ENCODE assay signal across 15 cellular contexts in the genomic region with DNA sequence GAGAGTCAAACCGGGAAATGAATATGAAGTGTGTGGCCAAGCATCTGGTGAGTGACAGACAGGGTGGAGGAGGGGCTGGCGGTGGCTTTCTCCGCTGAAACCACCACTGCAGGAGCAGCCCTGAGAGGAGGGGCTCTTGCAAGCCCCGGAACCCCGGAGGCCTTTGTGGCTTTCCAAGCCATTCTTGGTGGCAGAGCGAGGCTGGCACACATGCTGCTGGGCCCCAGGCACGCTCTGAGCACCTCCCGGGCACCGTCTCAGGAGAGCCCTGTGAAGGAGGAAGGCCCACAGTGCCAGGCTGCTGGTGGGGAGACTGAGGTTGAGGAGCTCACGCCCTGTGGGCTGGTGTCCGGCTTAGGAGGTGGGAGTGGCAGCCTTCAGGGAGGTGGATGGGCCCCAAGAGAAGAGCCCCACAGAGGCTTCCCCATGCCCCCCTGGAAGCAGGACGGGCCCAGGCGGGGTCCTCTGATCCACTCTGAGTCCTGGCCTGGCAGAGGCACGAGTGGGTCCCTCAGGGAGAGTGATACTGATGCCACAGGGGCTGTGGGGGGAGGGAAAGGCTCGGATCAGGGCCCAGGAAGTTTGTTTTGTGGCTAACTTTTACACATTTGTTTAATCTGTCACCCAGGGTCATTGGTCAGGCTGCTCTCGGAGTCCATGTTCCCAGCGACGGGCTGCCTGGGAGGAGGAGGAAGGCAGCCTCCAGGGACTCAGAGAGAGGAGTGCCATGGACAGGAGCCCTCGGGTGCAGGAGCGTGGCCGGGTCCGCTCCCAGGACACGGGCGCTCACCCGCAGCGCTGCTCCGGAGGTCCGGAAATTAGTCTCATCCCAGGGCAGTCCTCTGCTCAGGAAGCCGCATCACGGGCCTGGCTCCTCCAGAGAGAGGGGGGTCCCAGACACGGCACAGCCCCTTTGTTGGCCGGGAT.
DNase-seq lines count a peak whose midpoint lies in the region; ATAC-seq and TF ChIP-seq lines count a peak whose summit lies in the region.
"Had no signal": no experiment of that assay in that cellular context is flagged by ENCODE, and none has a peak within 500 bp of the region (broad histone marks: within the 10 kb centered on the region; RNA-seq: fewer than 3 reads in every experiment).

No MANE protein-coding gene starts in this region.

- peak overlapping the region; percentile 72 to 94 (median 87) for H3K4me2 ChIP-seq in BLaER1 treated with 17β-estradiol and CSF1 and Interleukin-3, amounts not matched to agents 10 nM and 100 nM

- peaks cover 9% of the 10 kb centered on the region for H3K9me3 Mint-ChIP-seq in activated naive CD8-positive, alpha-beta T cell treated with anti-CD3 and anti-CD28 coated beads, Interleukin-2, amount 10 ng/mL, durations not matched to agents 7 days and 5 days
- H3K9me3 Mint-ChIP-seq in neural crest cell = peaks cover 10% of the 10 kb centered on the region
- H3K9me3 Mint-ChIP-seq: activated B cell treated with CpG ODN at 0.5 μM for 24 hours had no signal

- peaks cover 6% of the 10 kb centered on the region for H3K4me1 Mint-ChIP-seq in activated naive CD8-positive, alpha-beta T cell treated with anti-CD3 and anti-CD28 coated beads, Interleukin-2, amount 10 ng/mL, durations not matched to agents 7 days and 5 days
- H3K4me1 Mint-ChIP-seq in neural crest cell = peaks cover 6% of the 10 kb centered on the region
- H3K4me1 Mint-ChIP-seq: activated B cell treated with CpG ODN at 0.5 μM for 24 hours, H9 had no signal

- H3K4me3 ChIP-seq in BLaER1 treated with 17β-estradiol and CSF1 and Interleukin-3, amounts not matched to agents 10 nM and 100 nM = peak overlapping the region in 1 of 10 experiments; percentile 39; a peak in 2 of 20 replicates
- H3K4me3 ChIP-seq in SJCRH30 = no peak overlapping the region
- H3K4me3 ChIP-seq: gastrocnemius medialis had no signal

- no peaks in the 10 kb centered on the region for H3K9me3 ChIP-seq in BLaER1 treated with 17β-estradiol and CSF1 and Interleukin-3, amounts not matched to agents 10 nM and 100 nM (replicated peaks in 1 of 11)
- H3K9me3 ChIP-seq in SJCRH30 (replicated peaks) = no peaks in the 10 kb centered on the region
- H3K9me3 ChIP-seq: gastrocnemius medialis had no signal

- peak overlapping the region; percentile 36 to 80 (median 72); a peak in 18 of 22 replicates for H3K9ac ChIP-seq in BLaER1 treated with 17β-estradiol and CSF1 and Interleukin-3, amounts not matched to agents 10 nM and 100 nM

- no peaks in the 10 kb centered on the region for H3K27me3 Mint-ChIP-seq in activated naive CD8-positive, alpha-beta T cell treated with anti-CD3 and anti-CD28 coated beads, Interleukin-2, amount 10 ng/mL, durations not matched to agents 7 days and 5 days
- peaks cover 3% of the 10 kb centered on the region for H3K27me3 Mint-ChIP-seq in neural crest cell (ENCODE audit: low read depth)

- no peaks in the 10 kb centered on the region for H3K27me3 ChIP-seq in BLaER1 treated with 17β-estradiol and CSF1 and Interleukin-3, amounts not matched to agents 10 nM and 100 nM
- no peaks in the 10 kb centered on the region for H3K27me3 ChIP-seq in SJCRH30
- H3K27me3 ChIP-seq: gastrocnemius medialis had no signal

- POLR2A ChIA-PET in activated naive CD8-positive, alpha-beta T cell treated with anti-CD3 and anti-CD28 coated beads, Interleukin-2, amount 10 ng/mL, durations not matched to agents 7 days and 5 days (lab: Charles Lee) = no interaction called here

- no peak overlapping the region for H3K27ac Mint-ChIP-seq in activated naive CD8-positive, alpha-beta T cell treated with anti-CD3 and anti-CD28 coated beads, Interleukin-2, amount 10 ng/mL, durations not matched to agents 7 days and 5 days
- peak overlapping the region; percentile 20 for H3K27ac Mint-ChIP-seq in neural crest cell (ENCODE audit: unreplicated experiment)
- H3K27ac Mint-ChIP-seq: activated B cell treated with CpG ODN at 0.5 μM for 24 hours, H9 had no signal

- H3K4me3 Mint-ChIP-seq in activated naive CD8-positive, alpha-beta T cell treated with anti-CD3 and anti-CD28 coated beads, Interleukin-2, amount 10 ng/mL, durations not matched to agents 7 days and 5 days = peak overlapping the region; percentile 18
- no peak overlapping the region for H3K4me3 Mint-ChIP-seq in neural crest cell
- H3K4me3 Mint-ChIP-seq: activated B cell treated with CpG ODN at 0.5 μM for 24 hours, H9 had no signal

- DNase-seq in activated naive CD8-positive, alpha-beta T cell treated with anti-CD3 and anti-CD28 coated beads, Interleukin-2, amount 10 ng/mL, durations not matched to agents 7 days and 5 days = peak; percentile 46
- DNase-seq in neural crest cell (ENCODE audit: low read depth, low spot score) = no peak
- no peak for DNase-seq in activated CD4-positive, CD25-positive, alpha-beta regulatory T cell (lab: John Stamatoyannopoulos, UW)
- DNase-seq in SJCRH30 = no peak
- no peak for DNase-seq in middle frontal gyrus (ENCODE audit: extremely low spot score, low spot score)
- no peak for DNase-seq in NCI-H2227 (lab: John Stamatoyannopoulos, UW; ENCODE audit: unreplicated experiment)
- DNase-seq: activated B cell treated with CpG ODN at 0.5 μM for 24 hours, aorta, gastrocnemius medialis, H9, NCI-H1105 treated with DMSO at 0.1 percent for 48 hours, NCI-H748 treated with DMSO at 0.1 percent for 48 hours had no signal

- no peak for TF ChIP-seq CTCF in neural crest cell (conservative IDR thresholded peaks at IDR 0.05)

- H4K20me1 ChIP-seq in BLaER1 treated with 17β-estradiol and CSF1 and Interleukin-3, amounts not matched to agents 10 nM and 100 nM = no peaks in the 10 kb centered on the region

- H3K4me1 ChIP-seq in BLaER1 treated with 17β-estradiol and CSF1 and Interleukin-3, amounts not matched to agents 10 nM and 100 nM = peaks cover 14 to 42% (median 36%) of the 10 kb centered on the region in 10 experiments
- H3K4me1 ChIP-seq in SJCRH30 = no peaks in the 10 kb centered on the region
- H3K4me1 ChIP-seq: gastrocnemius medialis had no signal

- H3K27ac ChIP-seq in BLaER1 treated with 17β-estradiol and CSF1 and Interleukin-3, amounts not matched to agents 10 nM and 100 nM = peak overlapping the region in 10 of 11 experiments; percentile 27 to 88 (median 81); a peak in 20 of 22 replicates
- H3K27ac ChIP-seq in SJCRH30 = no peak overlapping the region
- H3K27ac ChIP-seq: C4-2B, gastrocnemius medialis had no signal

- no peaks in the 10 kb centered on the region for H3K36me3 Mint-ChIP-seq in activated naive CD8-positive, alpha-beta T cell treated with anti-CD3 and anti-CD28 coated beads, Interleukin-2, amount 10 ng/mL, durations not matched to agents 7 days and 5 days
- peaks cover 3% of the 10 kb centered on the region for H3K36me3 Mint-ChIP-seq in neural crest cell (ENCODE audit: low read depth)

- peak; percentile 79 for ATAC-seq in HG02870 (IDR thresholded peaks at IDR 0.05; ENCODE audit: unreplicated experiment)
- peak; percentile 83 for ATAC-seq in activated naive CD8-positive, alpha-beta T cell treated with anti-CD3 and anti-CD28 coated beads, Interleukin-2, amount 10 ng/mL, durations not matched to agents 7 days and 5 days (ENCODE audit: low read depth)
- ATAC-seq: gastrocnemius medialis had no signal

- no peaks in the 10 kb centered on the region for H3K36me3 ChIP-seq in BLaER1 treated with 17β-estradiol and CSF1 and Interleukin-3, amounts not matched to agents 10 nM and 100 nM
- no peaks in the 10 kb centered on the region for H3K36me3 ChIP-seq in SJCRH30
- H3K36me3 ChIP-seq: gastrocnemius medialis had no signal
